Comparison of ENCODE assay signal across 37 cellular contexts in genomic region chr11:77042111-77042726, GRCh38. TPM values are rescaled to one million over a fixed set of nuclear protein-coding genes. Genes with fewer than 3 reads are reported as not detected.
"Had no signal": no experiment of that assay in that cellular context is flagged by ENCODE, and none has a peak within 500 bp of the region (broad histone marks: within the 10 kb centered on the region; RNA-seq: fewer than 3 reads in every experiment).

No MANE protein-coding gene starts in this region.

- H3K27me3 ChIP-seq: SJSA1 had no signal

- H3K36me3 Mint-ChIP-seq: brain had no signal

- H3K9me3 ChIP-seq: adrenal gland, MG63, SJSA1, SK-N-SH had no signal

- H3K27ac Mint-ChIP-seq: activated CD4-positive, alpha-beta T cell treated with anti-CD3 and anti-CD28 coated beads, Interleukin-2, amount 10 ng/mL, durations not matched to agents 24 days and 14 days; activated CD8-positive, alpha-beta T cell treated with anti-CD3 and anti-CD28 coated beads for 36 hours; activated naive CD4-positive, alpha-beta T cell treated with anti-CD3 and anti-CD28 coated beads for 36 hours; activated naive CD4-positive, alpha-beta T cell treated with anti-CD3 and anti-CD28 coated beads, Interleukin-2, amount 50 U/mL, for 72 hours; activated T-helper 1 cell treated with anti-CD3 and anti-CD28 coated beads, Interleukin-12 subunit alpha, Interleukin-12 subunit beta, Interleukin-2, Interleukin-4 antibody, amounts not matched to agents 30 ng/mL and 10 ng/mL and 1 ng/mL, durations not matched to agents 14 hours and 24 hours and 36 hours; brain; T-helper 1 cell treated with Interleukin-12 subunit alpha and Interleukin-12 subunit beta and Interleukin-4 antibody, amounts not matched to agents 30 μg/mL and 1 μg/mL, for 36 hours; T-helper 2 cell treated with Interferon-gamma antibody and Interleukin-4, amounts not matched to agents 5 μg/mL and 100 μg/mL, for 36 hours had no signal

- H3K4me3 Mint-ChIP-seq: activated CD4-positive, alpha-beta T cell treated with anti-CD3 and anti-CD28 coated beads, Interleukin-2, amount 10 ng/mL, durations not matched to agents 24 days and 14 days; activated CD8-positive, alpha-beta T cell treated with anti-CD3 and anti-CD28 coated beads for 36 hours; activated naive CD4-positive, alpha-beta T cell treated with anti-CD3 and anti-CD28 coated beads for 36 hours; activated T-cell treated with anti-CD3 and anti-CD28 coated beads, Interleukin-2, amount 50 U/mL, for 4 hours; activated T-helper 1 cell treated with anti-CD3 and anti-CD28 coated beads, Interleukin-12 subunit alpha, Interleukin-12 subunit beta, Interleukin-2, Interleukin-4 antibody, amounts not matched to agents 30 ng/mL and 10 ng/mL and 1 ng/mL, durations not matched to agents 14 hours and 24 hours and 36 hours; brain; T-helper 1 cell treated with Interleukin-12 subunit alpha and Interleukin-12 subunit beta and Interleukin-4 antibody, amounts not matched to agents 30 μg/mL and 1 μg/mL, for 36 hours; T-helper 2 cell treated with Interferon-gamma antibody and Interleukin-4, amounts not matched to agents 5 μg/mL and 100 μg/mL, for 36 hours had no signal

- H3K4me2 ChIP-seq: SK-N-SH had no signal

- FAIRE-seq: bronchial epithelial cell, TTC549 had no signal

- H3K4me3 ChIP-seq: adrenal gland, MG63, SJSA1 had no signal

- DNase-seq: activated CD4-positive, alpha-beta T cell treated with anti-CD3 and anti-CD28 coated beads, Interleukin-2, amount 10 ng/mL, durations not matched to agents 24 days and 14 days; activated CD4-positive, alpha-beta T cell treated with anti-CD3 and anti-CD28 coated beads, Interleukin-2, amount 50 U/mL, for 4 hours; activated CD8-positive, alpha-beta memory T cell treated with anti-CD3 and anti-CD28 coated beads, Interleukin-2, amount 50 U/mL, for 4 hours; activated CD8-positive, alpha-beta T cell treated with anti-CD3 and anti-CD28 coated beads for 36 hours; activated gamma-delta T cell treated with Interleukin-2 at 50 U/mL for 16 hours; activated naive CD4-positive, alpha-beta T cell treated with anti-CD3 and anti-CD28 coated beads for 36 hours; activated T-cell treated with anti-CD3 and anti-CD28 coated beads for 4 hours; activated T-cell treated with anti-CD3 and anti-CD28 coated beads, Interleukin-2, amount 50 U/mL, for 4 hours; adrenal gland; caudate nucleus; Kasumi-1; MG63; MV-4-11; NCI-H1092 treated with DMSO at 0.1 percent for 48 hours; NCI-H1417; NCI-H146; NCI-H187; NCI-H2081; NCI-H2171 treated with DMSO at 0.1 percent for 48 hours; NCI-H226; NCI-H446 treated with DMSO at 0.1 percent for 48 hours; NCI-H524; NCI-H69; NCI-H82; SHP77; SK-N-SH had no signal

- H3K36me3 ChIP-seq: adrenal gland, MG63, SJSA1 had no signal

- H3K9ac ChIP-seq: SK-N-SH had no signal

- H3K9me3 Mint-ChIP-seq: activated CD4-positive, alpha-beta T cell treated with anti-CD3 and anti-CD28 coated beads, Interleukin-2, amount 10 ng/mL, durations not matched to agents 24 days and 14 days; activated CD8-positive, alpha-beta T cell treated with anti-CD3 and anti-CD28 coated beads for 36 hours; activated naive CD4-positive, alpha-beta T cell treated with anti-CD3 and anti-CD28 coated beads for 36 hours; activated naive CD4-positive, alpha-beta T cell treated with anti-CD3 and anti-CD28 coated beads, Interleukin-2, amount 50 U/mL, for 72 hours; activated T-cell treated with anti-CD3 and anti-CD28 coated beads, Interleukin-2, amount 50 U/mL, for 4 hours; activated T-helper 1 cell treated with anti-CD3 and anti-CD28 coated beads, Interleukin-12 subunit alpha, Interleukin-12 subunit beta, Interleukin-2, Interleukin-4 antibody, amounts not matched to agents 30 ng/mL and 10 ng/mL and 1 ng/mL, durations not matched to agents 14 hours and 24 hours and 36 hours; T-helper 1 cell treated with Interleukin-12 subunit alpha and Interleukin-12 subunit beta and Interleukin-4 antibody, amounts not matched to agents 30 μg/mL and 1 μg/mL, for 36 hours; T-helper 2 cell treated with Interferon-gamma antibody and Interleukin-4, amounts not matched to agents 5 μg/mL and 100 μg/mL, for 36 hours had no signal

- ATAC-seq: activated CD8-positive, alpha-beta T cell treated with anti-CD3 and anti-CD28 coated beads for 36 hours; activated naive CD4-positive, alpha-beta T cell treated with anti-CD3 and anti-CD28 coated beads, Interleukin-2, amount 50 U/mL, for 72 hours; activated T-cell treated with anti-CD3 and anti-CD28 coated beads, Interleukin-2, amount 50 U/mL, for 4 hours; Panc1 had no signal

- H3K27ac ChIP-seq: adrenal gland, SJSA1 had no signal

RNA-seq across cellular contexts. Expression of gene B3GNT6, which starts 8.0 kb away (rescaled TPM):
- total RNA-seq: activated CD4-positive, alpha-beta T cell treated with anti-CD3 and anti-CD28 coated beads, Interleukin-2, amount 10 ng/mL, durations not matched to agents 24 days and 14 days; activated CD8-positive, alpha-beta T cell treated with anti-CD3 and anti-CD28 coated beads for 36 hours; activated naive CD4-positive, alpha-beta T cell treated with anti-CD3 and anti-CD28 coated beads for 36 hours; activated naive CD4-positive, alpha-beta T cell treated with anti-CD3 and anti-CD28 coated beads, Interleukin-2, amount 50 U/mL, for 72 hours; activated T-cell treated with anti-CD3 and anti-CD28 coated beads, Interleukin-2, amount 50 U/mL, for 4 hours; activated T-helper 1 cell treated with anti-CD3 and anti-CD28 coated beads, Interleukin-12 subunit alpha, Interleukin-12 subunit beta, Interleukin-2, Interleukin-4 antibody, amounts not matched to agents 30 ng/mL and 10 ng/mL and 1 ng/mL, durations not matched to agents 14 hours and 24 hours and 36 hours; adrenal gland; chondrocyte; RPMI7951 had no signal
- polyA plus RNA-seq: adrenal gland, SK-N-SH had no signal
